21 cellular contexts compared by ENCODE assay signal in the genomic region with DNA sequence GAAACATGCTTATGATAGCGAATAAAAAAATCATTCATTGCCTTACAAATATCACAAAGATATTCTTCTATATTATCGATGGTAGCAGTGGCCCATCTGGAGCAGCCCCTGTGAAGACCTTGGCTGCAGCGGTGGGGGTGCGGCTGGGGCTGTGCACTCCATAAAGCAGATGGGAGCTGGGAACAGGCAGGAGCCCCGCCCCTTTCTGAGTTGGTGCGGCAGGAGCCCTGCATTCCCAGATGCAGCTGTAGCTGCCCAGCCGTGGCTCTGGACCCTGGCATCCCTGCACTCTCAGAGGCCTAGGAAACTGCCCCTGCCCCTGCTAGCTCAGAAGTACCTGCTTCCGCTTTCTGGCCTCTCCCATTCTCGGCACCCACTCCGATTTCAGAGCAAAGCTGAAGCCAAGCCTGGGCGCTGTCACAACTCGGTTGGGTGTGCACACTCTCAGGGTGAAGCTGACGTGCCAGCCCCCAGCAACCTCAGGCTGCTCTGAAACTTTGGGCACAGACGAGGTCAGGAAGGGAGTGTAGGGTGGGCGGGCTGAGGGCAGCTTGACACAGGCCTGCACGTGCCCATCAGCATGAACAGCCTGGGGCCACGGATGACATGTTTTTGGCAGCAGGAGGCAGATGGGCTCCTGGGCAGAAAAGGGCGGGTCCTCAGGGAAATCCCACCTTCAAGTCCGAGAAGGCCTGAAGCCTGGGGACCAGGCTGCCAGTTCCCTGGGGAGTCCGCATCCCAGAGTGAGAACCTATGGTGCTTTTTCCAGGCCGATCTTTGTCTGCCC.
"Had no signal": no experiment of that assay in that cellular context is flagged by ENCODE, and none has a peak within 500 bp of the region (broad histone marks: within the 10 kb centered on the region; RNA-seq: fewer than 3 reads in every experiment).

No MANE protein-coding gene starts in this region.

- H3K4me3 ChIP-seq: left ventricle myocardium inferior, ovary, psoas muscle, right atrium auricular region, thoracic aorta, upper lobe of left lung had no signal

- H3K4me1 Mint-ChIP-seq: activated naive CD8-positive, alpha-beta T cell treated with anti-CD3 and anti-CD28 coated beads for 36 hours; stimulated activated naive B cell treated with anti-CD40 and anti-IgM and Interleukin-4, amounts not matched to agents 10 μg/mL and 1 μg/mL and 100 μg/mL, for 72 hours had no signal

- DNase-seq: activated CD4-positive, alpha-beta memory T cell treated with anti-CD3 and anti-CD28 coated beads for 36 hours; activated CD4-positive, alpha-beta T cell treated with anti-CD3 and anti-CD28 coated beads for 48 hours; activated naive CD4-positive, alpha-beta T cell treated with Interleukin-2 at 50 U/mL for 16 hours; activated naive CD8-positive, alpha-beta T cell treated with anti-CD3 and anti-CD28 coated beads for 36 hours; activated T-cell treated with anti-CD3 and anti-CD28 coated beads, Interleukin-2, amount 50 U/mL, for 48 hours; amygdala; caudate nucleus; effector memory CD4-positive, alpha-beta T cell; foreskin keratinocyte; hippocampal formation; left ventricle myocardium inferior; ovary; stimulated activated CD4-positive, alpha-beta T cell treated with anti-CD3 and anti-CD28 coated beads, Interleukin-2, amount 100 ng/mL, for 24 hours; stimulated activated naive B cell treated with anti-CD40 and anti-IgM and Interleukin-4, amounts not matched to agents 10 μg/mL and 1 μg/mL and 100 μg/mL, for 72 hours; T-helper 2 cell had no signal

- H3K27ac ChIP-seq: foreskin keratinocyte, left ventricle myocardium inferior, neutrophil, ovary, psoas muscle, right atrium auricular region, thoracic aorta, upper lobe of left lung had no signal

- H3K27me3 ChIP-seq: foreskin keratinocyte, neutrophil, ovary, right atrium auricular region, upper lobe of left lung had no signal

- H3K4me1 ChIP-seq: foreskin keratinocyte, left ventricle myocardium inferior, psoas muscle, right atrium auricular region, upper lobe of left lung had no signal

- H3K4me3 Mint-ChIP-seq: activated CD4-positive, alpha-beta memory T cell treated with anti-CD3 and anti-CD28 coated beads for 36 hours; activated naive CD8-positive, alpha-beta T cell treated with anti-CD3 and anti-CD28 coated beads for 36 hours; natural killer cell treated with Interleukin-12 subunit alpha and Interleukin-12 subunit beta and Interleukin-15 and Interleukin-18, amount 100 ng/mL, for 72 hours; stimulated activated naive B cell treated with anti-CD40 and anti-IgM and Interleukin-4, amounts not matched to agents 10 μg/mL and 1 μg/mL and 100 μg/mL, for 72 hours had no signal

- H3K9me3 ChIP-seq: neutrophil, ovary, thoracic aorta had no signal

- H3K36me3 ChIP-seq: left ventricle myocardium inferior, neutrophil, ovary, right atrium auricular region, thoracic aorta, upper lobe of left lung had no signal

- ATAC-seq: foreskin keratinocyte, psoas muscle had no signal

- H3K27me3 Mint-ChIP-seq: activated CD4-positive, alpha-beta memory T cell treated with anti-CD3 and anti-CD28 coated beads for 36 hours; activated naive CD8-positive, alpha-beta T cell treated with anti-CD3 and anti-CD28 coated beads for 36 hours; natural killer cell treated with Interleukin-12 subunit alpha and Interleukin-12 subunit beta and Interleukin-15 and Interleukin-18, amount 100 ng/mL, for 72 hours; stimulated activated naive B cell treated with anti-CD40 and anti-IgM and Interleukin-4, amounts not matched to agents 10 μg/mL and 1 μg/mL and 100 μg/mL, for 72 hours had no signal

- H3K27ac Mint-ChIP-seq: activated CD4-positive, alpha-beta memory T cell treated with anti-CD3 and anti-CD28 coated beads for 36 hours; activated naive CD8-positive, alpha-beta T cell treated with anti-CD3 and anti-CD28 coated beads for 36 hours; natural killer cell treated with Interleukin-12 subunit alpha and Interleukin-12 subunit beta and Interleukin-15 and Interleukin-18, amount 100 ng/mL, for 72 hours; stimulated activated naive B cell treated with anti-CD40 and anti-IgM and Interleukin-4, amounts not matched to agents 10 μg/mL and 1 μg/mL and 100 μg/mL, for 72 hours had no signal

- H3K36me3 Mint-ChIP-seq: activated CD4-positive, alpha-beta memory T cell treated with anti-CD3 and anti-CD28 coated beads for 36 hours; activated naive CD8-positive, alpha-beta T cell treated with anti-CD3 and anti-CD28 coated beads for 36 hours; natural killer cell treated with Interleukin-12 subunit alpha and Interleukin-12 subunit beta and Interleukin-15 and Interleukin-18, amount 100 ng/mL, for 72 hours; stimulated activated naive B cell treated with anti-CD40 and anti-IgM and Interleukin-4, amounts not matched to agents 10 μg/mL and 1 μg/mL and 100 μg/mL, for 72 hours had no signal
